In the genomic region with DNA sequence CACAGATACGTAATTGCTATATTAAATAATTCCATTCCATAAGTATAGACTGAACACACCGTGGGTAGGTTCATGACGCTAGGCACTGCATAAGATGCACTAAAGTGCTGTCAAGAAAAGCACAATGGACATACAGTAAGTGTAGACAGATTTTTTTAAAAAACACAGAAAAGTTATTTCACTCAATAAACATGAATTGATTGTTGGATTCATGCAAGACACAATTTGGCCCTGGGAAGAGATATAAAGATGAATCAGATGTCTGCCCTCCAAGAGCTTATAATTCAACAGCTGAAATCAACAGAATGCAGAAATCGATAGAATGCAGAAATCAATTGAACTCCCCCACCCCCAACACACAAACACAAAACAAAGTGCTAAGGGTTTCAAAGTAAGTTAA, we compare ENCODE assay signal across 9 cellular contexts. TPM values are rescaled to one million over a fixed set of nuclear protein-coding genes. Genes with fewer than 3 reads are reported as not detected.
DNase-seq lines count a peak whose midpoint lies in the region; ATAC-seq and TF ChIP-seq lines count a peak whose summit lies in the region.
"Had no signal": no experiment of that assay in that cellular context is flagged by ENCODE, and none has a peak within 500 bp of the region (broad histone marks: within the 10 kb centered on the region; RNA-seq: fewer than 3 reads in every experiment).

No MANE protein-coding gene starts in this region.

- DNase-seq in CD4-positive, CD25-positive, alpha-beta regulatory T cell = no peak
- DNase-seq in Jurkat, Clone E6-1 (ENCODE audit: low read depth, low spot score) = no peak
- DNase-seq in naive thymus-derived CD8-positive, alpha-beta T cell = no peak
- DNase-seq in NOMO-1 treated with dmso at 0.1 percent for 144 hours (lab: John Stamatoyannopoulos, UW; ENCODE audit: unreplicated experiment) (no peak), ecto neural progenitor cell (ENCODE audit: low spot score) (no peak)
- DNase-seq in stimulated activated CD4-positive, alpha-beta T cell treated with anti-CD3 and anti-CD28 coated beads, Interleukin-4, amount 100 ng/mL, for 24 hours = no peak
- DNase-seq: EL had no signal

- H3K4me1 ChIP-seq in CD4-positive, CD25-positive, alpha-beta regulatory T cell (ENCODE audit: control insufficient read depth, insufficient read depth, low read length, poor library complexity, severe bottlenecking) = peaks cover 18% of the 10 kb centered on the region

- H3K4me3 Mint-ChIP-seq in CD4-positive, CD25-positive, alpha-beta regulatory T cell = peak overlapping the region; percentile 69 to 100 (median 96)
- H3K4me3 Mint-ChIP-seq in brain = peak overlapping the region; percentile 98 to 100 (median 100)
- peak overlapping the region; percentile 41 to 100 (median 88) for H3K4me3 Mint-ChIP-seq in naive thymus-derived CD8-positive, alpha-beta T cell

- peaks cover 15% of the 10 kb centered on the region for H3K36me3 ChIP-seq in CD4-positive, CD25-positive, alpha-beta regulatory T cell (ENCODE audit: control insufficient read depth, insufficient read depth, low read length)

- no peaks in the 10 kb centered on the region for H3K9me3 ChIP-seq in CD4-positive, CD25-positive, alpha-beta regulatory T cell (ENCODE audit: control insufficient read depth in 2 of 2, low read length in 2 of 2)

- H3K27me3 Mint-ChIP-seq in CD4-positive, CD25-positive, alpha-beta regulatory T cell = peaks cover 6% of the 10 kb centered on the region
- peaks cover 14% of the 10 kb centered on the region for H3K27me3 Mint-ChIP-seq in brain
- no peaks in the 10 kb centered on the region for H3K27me3 Mint-ChIP-seq in naive thymus-derived CD8-positive, alpha-beta T cell

- no peaks in the 10 kb centered on the region for H3K27me3 ChIP-seq in CD4-positive, CD25-positive, alpha-beta regulatory T cell (ENCODE audit: control insufficient read depth, insufficient read depth, low read length)

- peaks cover 21 to 53% (median 39%) of the 10 kb centered on the region in 4 donors for H3K4me1 Mint-ChIP-seq in CD4-positive, CD25-positive, alpha-beta regulatory T cell
- peaks cover 69% of the 10 kb centered on the region for H3K4me1 Mint-ChIP-seq in brain
- peaks cover 21 to 49% (median 38%) of the 10 kb centered on the region in 4 donors for H3K4me1 Mint-ChIP-seq in naive thymus-derived CD8-positive, alpha-beta T cell

- POLR2A ChIA-PET in naive thymus-derived CD8-positive, alpha-beta T cell (lab: Charles Lee) = interaction anchor here (0.7 kb wide), 1 partner anchor 396 kb away, joined by 3 read pairs; no protein-coding TSS in a partner anchor

- no peak overlapping the region for H3K27ac ChIP-seq in CD4-positive, CD25-positive, alpha-beta regulatory T cell (ENCODE audit: insufficient read depth, low read length, poor library complexity, severe bottlenecking)

- TF ChIP-seq CTCF in brain (conservative IDR thresholded peaks at IDR 0.05) = no peak

- H3K27ac Mint-ChIP-seq in CD4-positive, CD25-positive, alpha-beta regulatory T cell = peak overlapping the region in 2 of 3 donors; percentile 18 to 99
- H3K27ac Mint-ChIP-seq in brain = peak overlapping the region in 4 of 5 experiments; percentile 0 to 99 (median 67)
- peak overlapping the region in 2 of 10 donors; percentile 16 to 39 for H3K27ac Mint-ChIP-seq in naive thymus-derived CD8-positive, alpha-beta T cell

- peak overlapping the region; percentile 95 for H3K4me3 ChIP-seq in CD4-positive, CD25-positive, alpha-beta regulatory T cell (ENCODE audit: low read depth, low read length)
- H3K4me3 ChIP-seq in Jurkat, Clone E6-1 (ENCODE audit: low read length) = peak overlapping the region; percentile 66; the same call in 1 of the 2 replicates

- no peak for ATAC-seq in CD4-positive, CD25-positive, alpha-beta regulatory T cell (ENCODE audit: low read depth in 2 of 2)
- ATAC-seq in naive thymus-derived CD8-positive, alpha-beta T cell = no peak
- no peak for ATAC-seq in GM21515 (IDR thresholded peaks at IDR 0.05; ENCODE audit: unreplicated experiment)

- no peaks in the 10 kb centered on the region for H3K9me3 Mint-ChIP-seq in CD4-positive, CD25-positive, alpha-beta regulatory T cell
- no peaks in the 10 kb centered on the region for H3K9me3 Mint-ChIP-seq in brain
- no peaks in the 10 kb centered on the region for H3K9me3 Mint-ChIP-seq in naive thymus-derived CD8-positive, alpha-beta T cell

- peaks cover 9% of the 10 kb centered on the region for H3K36me3 Mint-ChIP-seq in CD4-positive, CD25-positive, alpha-beta regulatory T cell
- H3K36me3 Mint-ChIP-seq in brain = peaks cover 8% of the 10 kb centered on the region
- H3K36me3 Mint-ChIP-seq in naive thymus-derived CD8-positive, alpha-beta T cell = peaks cover 0 to 13% (median 2%) of the 10 kb centered on the region in 3 donors

RNA-seq across cellular contexts. Expression of gene NBAS, which starts 1.8 kb away (rescaled TPM):
- total RNA-seq in CD4-positive, CD25-positive, alpha-beta regulatory T cell = 31.9 TPM
- polyA plus RNA-seq in CD4-positive, CD25-positive, alpha-beta regulatory T cell = 10 to 100 TPM; 18.5 to 23.0 (median 19.4) TPM
- polyA plus RNA-seq in Jurkat, Clone E6-1 (2012; ENCODE audit: insufficient read depth, insufficient read length) = 33.3 TPM
- polyA plus RNA-seq in brain (ENCODE audit: insufficient read depth, low read depth, low replicate concordance) = 34.8 TPM
- total RNA-seq in naive thymus-derived CD8-positive, alpha-beta T cell = 10 to 100 TPM; 33.7 to 35.0 TPM
- polyA plus RNA-seq in naive thymus-derived CD8-positive, alpha-beta T cell = 10 to 100 TPM; 19.0 to 20.6 (median 20.0) TPM

RNA-seq across cellular contexts. Expression of gene DDX1, which starts 32.3 kb away (rescaled TPM):
- total RNA-seq in CD4-positive, CD25-positive, alpha-beta regulatory T cell = 37.9 TPM
- polyA plus RNA-seq in CD4-positive, CD25-positive, alpha-beta regulatory T cell = 10 to 100 TPM; 34.2 to 48.6 (median 44.7) TPM
- polyA plus RNA-seq in Jurkat, Clone E6-1 (2012; ENCODE audit: insufficient read depth, insufficient read length) = 124 TPM
- 50.5 TPM for polyA plus RNA-seq in brain (ENCODE audit: insufficient read depth, low read depth, low replicate concordance)
- 10 to 100 TPM; 57.7 to 64.1 TPM for total RNA-seq in naive thymus-derived CD8-positive, alpha-beta T cell
- polyA plus RNA-seq in naive thymus-derived CD8-positive, alpha-beta T cell = 10 to 100 TPM; 39.9 to 58.0 (median 41.3) TPM
